Comparison of ENCODE assay signal across 10 cellular contexts in genomic region chr5:67815455-67816391, GRCh38.
DNase-seq lines count a peak whose midpoint lies in the region; ATAC-seq, FAIRE-seq and TF ChIP-seq lines count a peak whose summit lies in the region.
"Had no signal": no experiment of that assay in that cellular context is flagged by ENCODE, and none has a peak within 500 bp of the region (broad histone marks: within the 10 kb centered on the region; RNA-seq: fewer than 3 reads in every experiment).

No MANE protein-coding gene starts in this region.

- H3K9me3 ChIP-seq in HUES6 (ENCODE audit: control insufficient read depth, insufficient read depth, low read depth, low read length), result no peaks in the 10 kb centered on the region; the same call in 1 of the 2 replicates
- H3K9me3 ChIP-seq in astrocyte (ENCODE audit: insufficient read depth, low read depth, low read length), result no peaks in the 10 kb centered on the region
- H3K9me3 ChIP-seq in transverse colon, result no peaks in the 10 kb centered on the region

- no peak overlapping the region for H3K27ac Mint-ChIP-seq in astrocyte (ENCODE audit: unreplicated experiment)
- H3K27ac Mint-ChIP-seq in osteocyte (ENCODE audit: unreplicated experiment), result no peak overlapping the region
- H3K27ac Mint-ChIP-seq: T-cell had no signal

- H3K4me3 Mint-ChIP-seq in astrocyte (ENCODE audit: unreplicated experiment) (no peak overlapping the region), osteocyte (ENCODE audit: unreplicated experiment) (no peak overlapping the region)
- H3K4me3 Mint-ChIP-seq: T-cell had no signal

- H3K79me2 ChIP-seq in astrocyte (ENCODE audit: insufficient read depth, low read length), result no peaks in the 10 kb centered on the region

- H2AFZ ChIP-seq in astrocyte (ENCODE audit: low read depth, low read length), result no peak overlapping the region

- H3K9ac ChIP-seq in HUES6 (ENCODE audit: low read length) (no peak overlapping the region), astrocyte (ENCODE audit: low read length) (no peak overlapping the region)

- H3K4me1 ChIP-seq in HUES6 (ENCODE audit: control insufficient read depth, insufficient read depth, low read length), result peaks cover 19% of the 10 kb centered on the region
- peaks cover 12% of the 10 kb centered on the region for H3K4me1 ChIP-seq in astrocyte (ENCODE audit: insufficient read depth, low read length)
- peaks cover 6 to 26% (median 18%) of the 10 kb centered on the region in 4 donors for H3K4me1 ChIP-seq in transverse colon

- in situ Hi-C loops in transverse colon (cut with MboI; ENCODE audit: low pct_ligation_motif_present in 1 of 4, low pct_unique_long_range_greater_than_20kb in 1 of 4, low sequenced_read_pairs in 3 of 4), result no loop called here

- no peaks in the 10 kb centered on the region for H4K20me1 ChIP-seq in astrocyte (ENCODE audit: insufficient read depth, low read length)

- TF ChIP-seq EP300 in transverse colon (IDR thresholded peaks at IDR 0.05; ENCODE audit: low read depth), result no peak

- H3K9me3 Mint-ChIP-seq in astrocyte (ENCODE audit: unreplicated experiment), result no peaks in the 10 kb centered on the region
- H3K9me3 Mint-ChIP-seq in osteocyte (ENCODE audit: unreplicated experiment), result no peaks in the 10 kb centered on the region

- H3K4me2 ChIP-seq in astrocyte (ENCODE audit: low read length), result peak overlapping the region; percentile 50

- DNase-seq in astrocyte (ENCODE audit: low read depth), result peak; percentile 93
- peak; percentile 4 for DNase-seq in iris pigment epithelial cell (ENCODE audit: low read depth)
- DNase-seq in transverse colon, result no peak
- DNase-seq in osteocyte (ENCODE audit: extremely low spot score, unreplicated experiment), result no peak
- DNase-seq: DMS53, T-cell had no signal

- no peak for TF ChIP-seq CTCF in astrocyte (IDR thresholded peaks at IDR 0.05; ENCODE audit: insufficient read depth, low read depth, low read length)
- no peak for TF ChIP-seq CTCF in transverse colon (IDR thresholded peaks at IDR 0.05)
- TF ChIP-seq CTCF in osteocyte (IDR thresholded peaks at IDR 0.05), result no peak

- ATAC-seq in HG03469 (IDR thresholded peaks at IDR 0.05; ENCODE audit: unreplicated experiment) (no peak), GM21360 (IDR thresholded peaks at IDR 0.05; ENCODE audit: unreplicated experiment) (no peak)
- ATAC-seq: T-cell had no signal

- TF ChIP-seq POLR2A in transverse colon (IDR thresholded peaks at IDR 0.05), result no peak

- H3K4me1 Mint-ChIP-seq in astrocyte (ENCODE audit: low read depth, unreplicated experiment) (peaks cover 7% of the 10 kb centered on the region), osteocyte (ENCODE audit: unreplicated experiment) (no peaks in the 10 kb centered on the region)
- H3K4me1 Mint-ChIP-seq: T-cell had no signal

- H3K4me3 ChIP-seq in HUES6 (ENCODE audit: low read depth, low read length), result peak overlapping the region; percentile 64; the same call in 1 of the 2 replicates
- H3K4me3 ChIP-seq in astrocyte (ENCODE audit: insufficient read depth, low read depth, low read length), result no peak overlapping the region
- no peak overlapping the region for H3K4me3 ChIP-seq in transverse colon

- WGBS in transverse colon (ENCODE audit: low coverage in 1 of 2), 2 donors, result 76 to 78% methylated on average over 10 of the region's 10 CpGs

- H3K36me3 Mint-ChIP-seq in astrocyte (ENCODE audit: low read depth, unreplicated experiment) (no peaks in the 10 kb centered on the region), osteocyte (ENCODE audit: unreplicated experiment) (no peaks in the 10 kb centered on the region)
- H3K36me3 Mint-ChIP-seq: T-cell had no signal

- H3K27me3 Mint-ChIP-seq in astrocyte (ENCODE audit: low read depth, unreplicated experiment) (peaks cover 3% of the 10 kb centered on the region), osteocyte (ENCODE audit: unreplicated experiment) (peaks cover 6% of the 10 kb centered on the region)

- H3K27me3 ChIP-seq in HUES6 (ENCODE audit: control insufficient read depth, insufficient read depth, low read length) (no peaks in the 10 kb centered on the region), astrocyte (ENCODE audit: insufficient read depth, low read length) (no peaks in the 10 kb centered on the region), transverse colon (no peaks in the 10 kb centered on the region)

- no peak for FAIRE-seq in astrocyte (lab: Jason Lieb, UNC)
- FAIRE-seq: colon had no signal

- H3K27ac ChIP-seq in HUES6 (ENCODE audit: low read depth, low read length) (no peak overlapping the region), astrocyte (ENCODE audit: low read depth, low read length) (no peak overlapping the region), transverse colon (peak overlapping the region; percentile 16 to 44 (median 32))

- intact Hi-C loops in transverse colon (cut with DNase I; ENCODE audit: low total_unique reads), result no loop called here

- H3K36me3 ChIP-seq in HUES6 (ENCODE audit: control insufficient read depth, insufficient read depth, low read length) (peaks cover 15% of the 10 kb centered on the region), astrocyte (ENCODE audit: insufficient read depth, low read length) (no peaks in the 10 kb centered on the region), transverse colon (no peaks in the 10 kb centered on the region)

Comparison
In these comparisons a context has a peak if more than half of its experiments do, and no peak if none do; other contexts are left out.
1. H3K27ac ChIP-seq: peak in transverse colon (4 of 4); none in HUES6 (single experiment) and astrocyte (single experiment).
2. DNase-seq: peak in astrocyte (single experiment) and iris pigment epithelial cell (single experiment); none in transverse colon (single experiment) and osteocyte (single experiment).